32 cellular contexts compared by ENCODE assay signal in the genomic region with DNA sequence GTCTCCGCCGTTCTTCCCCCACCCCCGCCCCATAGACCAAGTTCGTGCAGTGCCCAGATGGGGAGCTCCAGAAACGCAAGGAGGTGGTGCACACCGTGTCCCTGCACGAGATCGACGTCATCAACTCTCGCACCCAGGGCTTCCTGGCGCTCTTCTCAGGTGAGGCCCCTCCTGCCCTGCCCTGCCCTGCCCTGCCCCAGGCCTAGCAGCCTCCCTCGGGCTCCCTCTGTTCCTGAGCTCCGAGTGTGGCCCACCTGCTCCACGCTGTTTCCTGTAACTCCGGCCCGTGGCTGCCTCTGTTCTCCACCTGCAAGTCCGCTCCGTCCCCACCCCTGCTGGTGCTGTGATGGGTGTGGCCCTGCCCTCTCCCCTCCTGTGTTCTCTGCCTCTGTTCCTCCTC. TPM values are rescaled to one million over a fixed set of nuclear protein-coding genes. Genes with fewer than 3 reads are reported as not detected.
"Had no signal": no experiment of that assay in that cellular context is flagged by ENCODE, and none has a peak within 500 bp of the region (broad histone marks: within the 10 kb centered on the region; RNA-seq: fewer than 3 reads in every experiment).

No MANE protein-coding gene starts in this region.

- H3K27ac Mint-ChIP-seq: activated CD4-positive, alpha-beta memory T cell treated with anti-CD3 and anti-CD28 coated beads for 36 hours; activated CD4-positive, alpha-beta T cell treated with anti-CD3 and anti-CD28 coated beads for 36 hours; activated CD4-positive, alpha-beta T cell treated with anti-CD3 and anti-CD28 coated beads, Interleukin-2, amount 10 ng/mL, durations not matched to agents 24 days and 14 days; activated naive CD8-positive, alpha-beta T cell; activated T-helper 17 cell treated with anti-CD3 and anti-CD28 coated beads, Interleukin-2, amount 50 U/mL, for 72 hours; effector memory CD8-positive, alpha-beta T cell had no signal

- DNase-seq: activated CD4-positive, alpha-beta memory T cell treated with anti-CD3 and anti-CD28 coated beads for 36 hours; activated CD4-positive, alpha-beta T cell treated with anti-CD3 and anti-CD28 coated beads for 36 hours; activated CD4-positive, alpha-beta T cell treated with anti-CD3 and anti-CD28 coated beads, Interleukin-2, amount 10 ng/mL, durations not matched to agents 24 days and 14 days; activated CD4-positive, CD25-positive, alpha-beta regulatory T cell; activated CD4-positive, CD25-positive, alpha-beta regulatory T cell treated with anti-CD3 and anti-CD28 coated beads, Interleukin-2, amount 50 U/mL, for 72 hours; activated CD8-positive, alpha-beta memory T cell treated with anti-CD3 and anti-CD28 coated beads for 24 hours; activated effector memory CD4-positive, alpha-beta T cell treated with Interleukin-2 at 50 U/mL for 16 hours; activated gamma-delta T cell treated with Interleukin-2 at 50 U/mL for 16 hours; activated naive CD4-positive, alpha-beta T cell treated with anti-CD3 and anti-CD28 coated beads, Interleukin-2, amount 50 U/mL, for 16 hours; activated naive CD4-positive, alpha-beta T cell treated with Interleukin-2 at 50 U/mL for 16 hours; activated T-cell treated with anti-CD3 and anti-CD28 coated beads, Interleukin-2, amount 50 U/mL, for 4 hours; amygdala; aorta; body of pancreas; caudate nucleus; cortex of kidney; dermis blood vessel endothelial cell; effector CD4-positive, alpha-beta T cell; effector memory CD8-positive, alpha-beta T cell; esophagus squamous epithelium; heart right ventricle; T-helper 2 cell had no signal

- ATAC-seq: activated CD4-positive, alpha-beta T cell treated with anti-CD3 and anti-CD28 coated beads for 36 hours; activated T-cell treated with anti-CD3 and anti-CD28 coated beads, Interleukin-2, amount 50 U/mL, for 4 hours; activated T-helper 17 cell treated with anti-CD3 and anti-CD28 coated beads, Interleukin-2, amount 50 U/mL, for 72 hours; body of pancreas; effector memory CD8-positive, alpha-beta T cell; gastroesophageal sphincter had no signal

- H3K27me3 Mint-ChIP-seq: activated CD4-positive, alpha-beta memory T cell treated with anti-CD3 and anti-CD28 coated beads for 36 hours; activated CD4-positive, alpha-beta T cell treated with anti-CD3 and anti-CD28 coated beads for 36 hours; activated CD4-positive, alpha-beta T cell treated with anti-CD3 and anti-CD28 coated beads, Interleukin-2, amount 10 ng/mL, durations not matched to agents 24 days and 14 days; activated naive CD8-positive, alpha-beta T cell; activated T-helper 17 cell treated with anti-CD3 and anti-CD28 coated beads, Interleukin-2, amount 50 U/mL, for 72 hours; effector memory CD8-positive, alpha-beta T cell had no signal

- H3K4me1 Mint-ChIP-seq: activated CD4-positive, alpha-beta T cell treated with anti-CD3 and anti-CD28 coated beads for 36 hours; activated CD4-positive, alpha-beta T cell treated with anti-CD3 and anti-CD28 coated beads, Interleukin-2, amount 10 ng/mL, durations not matched to agents 24 days and 14 days; activated T-helper 17 cell treated with anti-CD3 and anti-CD28 coated beads, Interleukin-2, amount 50 U/mL, for 72 hours had no signal

- H3K4me3 Mint-ChIP-seq: activated CD4-positive, alpha-beta memory T cell treated with anti-CD3 and anti-CD28 coated beads for 36 hours; activated CD4-positive, alpha-beta T cell treated with anti-CD3 and anti-CD28 coated beads for 36 hours; activated CD4-positive, alpha-beta T cell treated with anti-CD3 and anti-CD28 coated beads, Interleukin-2, amount 10 ng/mL, durations not matched to agents 24 days and 14 days; activated naive CD8-positive, alpha-beta T cell; activated T-cell treated with anti-CD3 and anti-CD28 coated beads, Interleukin-2, amount 50 U/mL, for 4 hours; activated T-helper 17 cell treated with anti-CD3 and anti-CD28 coated beads, Interleukin-2, amount 50 U/mL, for 72 hours; effector memory CD8-positive, alpha-beta T cell had no signal

- H3K9me3 Mint-ChIP-seq: activated CD4-positive, alpha-beta memory T cell treated with anti-CD3 and anti-CD28 coated beads for 36 hours; activated CD4-positive, alpha-beta T cell treated with anti-CD3 and anti-CD28 coated beads, Interleukin-2, amount 10 ng/mL, durations not matched to agents 24 days and 14 days; activated T-cell treated with anti-CD3 and anti-CD28 coated beads, Interleukin-2, amount 50 U/mL, for 4 hours; activated T-helper 17 cell treated with anti-CD3 and anti-CD28 coated beads, Interleukin-2, amount 50 U/mL, for 72 hours; effector memory CD8-positive, alpha-beta T cell had no signal

- H3K4me1 ChIP-seq: body of pancreas, esophagus squamous epithelium, gastroesophageal sphincter, heart right ventricle had no signal

- H3K4me2 ChIP-seq: hepatocyte had no signal

- H3K9me3 ChIP-seq: body of pancreas, esophagus squamous epithelium, gastroesophageal sphincter, heart right ventricle had no signal

- H2AFZ ChIP-seq: hepatocyte had no signal

- H3K79me2 ChIP-seq: hepatocyte had no signal

- H3K4me3 ChIP-seq: body of pancreas, esophagus squamous epithelium, gastroesophageal sphincter, heart right ventricle, hepatocyte had no signal

- H3K27me3 ChIP-seq: body of pancreas, esophagus squamous epithelium, gastroesophageal sphincter, heart right ventricle, hepatocyte had no signal

- H3K27ac ChIP-seq: body of pancreas, epithelial cell of prostate, esophagus squamous epithelium, gastroesophageal sphincter, heart right ventricle, hepatocyte had no signal

RNA-seq across cellular contexts. Expression of gene LHB, which starts 6.4 kb away (rescaled TPM):
- total RNA-seq: activated CD4-positive, alpha-beta T cell treated with anti-CD3 and anti-CD28 coated beads, Interleukin-2, amount 10 ng/mL, durations not matched to agents 24 days and 14 days; activated T-cell treated with anti-CD3 and anti-CD28 coated beads, Interleukin-2, amount 50 U/mL, for 4 hours; activated T-helper 17 cell treated with anti-CD3 and anti-CD28 coated beads, Interleukin-2, amount 50 U/mL, for 72 hours; chondrocyte; dermis blood vessel endothelial cell; endothelial cell of umbilical vein; esophagus squamous epithelium; fibroblast of lung; fibroblast of villous mesenchyme; gastroesophageal sphincter; heart right ventricle; hepatocyte had no signal

RNA-seq across cellular contexts. Expression of gene CGB3, which starts 13.7 kb away (rescaled TPM):
- total RNA-seq: activated CD4-positive, alpha-beta memory T cell treated with anti-CD3 and anti-CD28 coated beads for 36 hours; activated CD4-positive, alpha-beta T cell treated with anti-CD3 and anti-CD28 coated beads for 36 hours; activated CD4-positive, alpha-beta T cell treated with anti-CD3 and anti-CD28 coated beads, Interleukin-2, amount 10 ng/mL, durations not matched to agents 24 days and 14 days; activated T-cell treated with anti-CD3 and anti-CD28 coated beads, Interleukin-2, amount 50 U/mL, for 4 hours; activated T-helper 17 cell treated with anti-CD3 and anti-CD28 coated beads, Interleukin-2, amount 50 U/mL, for 72 hours; aorta; body of pancreas; chondrocyte; dermis blood vessel endothelial cell; endothelial cell of umbilical vein; esophagus squamous epithelium; fibroblast of lung; fibroblast of villous mesenchyme; gastroesophageal sphincter; glomerular endothelial cell; heart right ventricle had no signal

RNA-seq across cellular contexts. Expression of gene CGB2, which starts 21.2 kb away (rescaled TPM):
- total RNA-seq: activated CD4-positive, alpha-beta memory T cell treated with anti-CD3 and anti-CD28 coated beads for 36 hours; activated CD4-positive, alpha-beta T cell treated with anti-CD3 and anti-CD28 coated beads, Interleukin-2, amount 10 ng/mL, durations not matched to agents 24 days and 14 days; activated T-cell treated with anti-CD3 and anti-CD28 coated beads, Interleukin-2, amount 50 U/mL, for 4 hours; activated T-helper 17 cell treated with anti-CD3 and anti-CD28 coated beads, Interleukin-2, amount 50 U/mL, for 72 hours; aorta; body of pancreas; chondrocyte; dermis blood vessel endothelial cell; endothelial cell of umbilical vein; esophagus squamous epithelium; fibroblast of lung; fibroblast of villous mesenchyme; gastroesophageal sphincter; glomerular endothelial cell; heart right ventricle; hepatocyte had no signal
